17 cellular contexts compared by ENCODE assay signal in genomic region chr11:116111546-116111945, GRCh38.
"Had no signal": no experiment of that assay in that cellular context is flagged by ENCODE, and none has a peak within 500 bp of the region (broad histone marks: within the 10 kb centered on the region; RNA-seq: fewer than 3 reads in every experiment).

No MANE protein-coding gene starts in this region.

- H3K27ac Mint-ChIP-seq: dendritic cell treated with granulocyte-macrophage colony-stimulating factor and Interleukin-4, amounts not matched to agents 40 ng/mL and 50 ng/mL, for 4 days; naive thymus-derived CD8-positive, alpha-beta T cell; stimulated activated naive B cell treated with anti-CD40 and anti-IgM and Interleukin-4, amounts not matched to agents 10 μg/mL and 1 μg/mL and 100 μg/mL, for 72 hours; stimulated activated naive CD8-positive, alpha-beta T cell treated with anti-CD3 and anti-CD28 coated beads, Interleukin-15, Interleukin-2, amounts not matched to agents 100 ng/mL and 50 ng/mL, for 24 hours had no signal

- H3K27me3 ChIP-seq: cardiac muscle cell, gastrocnemius medialis, right atrium auricular region, tibial nerve, upper lobe of left lung had no signal

- DNase-seq: foreskin fibroblast; gastrocnemius medialis; left cardiac atrium; left ventricle myocardium superior; lower lobe of right lung; nephron progenitor cell; stimulated activated naive B cell treated with anti-CD40 and anti-IgM and Interleukin-4, amounts not matched to agents 10 μg/mL and 1 μg/mL and 100 μg/mL, for 72 hours; upper lobe of left lung had no signal

- H3K36me3 Mint-ChIP-seq: naive thymus-derived CD8-positive, alpha-beta T cell; stimulated activated naive B cell treated with anti-CD40 and anti-IgM and Interleukin-4, amounts not matched to agents 10 μg/mL and 1 μg/mL and 100 μg/mL, for 72 hours had no signal

- H3K27me3 Mint-ChIP-seq: stimulated activated naive CD8-positive, alpha-beta T cell treated with anti-CD3 and anti-CD28 coated beads, Interleukin-15, Interleukin-2, amounts not matched to agents 100 ng/mL and 50 ng/mL, for 24 hours had no signal

- H3K4me1 ChIP-seq: lower lobe of right lung, prostate gland, right atrium auricular region, tibial nerve, upper lobe of left lung had no signal

- H3K27ac ChIP-seq: cardiac muscle cell, epithelial cell of prostate, gastrocnemius medialis, lower lobe of right lung, prostate gland, right atrium auricular region, thoracic aorta, tibial nerve, upper lobe of left lung had no signal

- H3K9me3 ChIP-seq: gastrocnemius medialis, lower lobe of right lung, prostate gland had no signal

- H3K4me3 ChIP-seq: cardiac muscle cell, gastrocnemius medialis, lower lobe of right lung, prostate gland, right atrium auricular region, thoracic aorta, tibial nerve, upper lobe of left lung had no signal

- H3K4me3 Mint-ChIP-seq: dendritic cell treated with granulocyte-macrophage colony-stimulating factor and Interleukin-4, amounts not matched to agents 40 ng/mL and 50 ng/mL, for 4 days; naive thymus-derived CD8-positive, alpha-beta T cell; nephron progenitor cell; stimulated activated naive B cell treated with anti-CD40 and anti-IgM and Interleukin-4, amounts not matched to agents 10 μg/mL and 1 μg/mL and 100 μg/mL, for 72 hours; stimulated activated naive CD8-positive, alpha-beta T cell treated with anti-CD3 and anti-CD28 coated beads, Interleukin-15, Interleukin-2, amounts not matched to agents 100 ng/mL and 50 ng/mL, for 24 hours had no signal

- H3K36me3 ChIP-seq: cardiac muscle cell, gastrocnemius medialis, lower lobe of right lung, prostate gland, right atrium auricular region, thoracic aorta, tibial nerve, upper lobe of left lung had no signal

- H3K4me1 Mint-ChIP-seq: naive thymus-derived CD8-positive, alpha-beta T cell; stimulated activated naive B cell treated with anti-CD40 and anti-IgM and Interleukin-4, amounts not matched to agents 10 μg/mL and 1 μg/mL and 100 μg/mL, for 72 hours had no signal
